In the genomic region with DNA sequence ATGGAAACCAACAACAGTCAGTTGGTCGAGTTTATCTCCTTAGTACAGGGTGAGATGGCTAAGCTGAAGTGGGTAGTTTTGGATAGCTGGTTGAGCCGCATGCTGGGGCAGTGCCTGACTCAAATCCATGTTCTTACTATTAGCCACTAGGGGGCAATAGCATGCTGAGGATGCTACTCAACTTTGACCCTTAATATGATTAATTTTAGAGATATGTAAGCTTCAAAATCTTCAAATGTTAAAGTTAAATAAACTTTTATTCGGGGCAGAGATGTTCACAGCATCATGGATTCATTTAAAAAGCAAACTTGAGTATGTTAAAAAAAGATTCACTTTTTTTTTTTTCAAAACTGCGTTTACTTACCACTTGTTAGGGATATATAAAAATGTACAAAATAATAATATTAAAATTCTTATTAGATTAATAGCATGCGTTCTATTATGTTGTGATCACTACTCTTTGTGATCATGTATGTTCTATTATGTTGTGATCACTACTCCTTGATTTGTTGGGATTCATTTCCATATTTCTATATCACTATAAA, we compare ENCODE assay signal across 8 cellular contexts. TPM values are rescaled to one million over a fixed set of nuclear protein-coding genes. Genes with fewer than 3 reads are reported as not detected.
DNase-seq lines count a peak whose midpoint lies in the region; ATAC-seq and TF ChIP-seq lines count a peak whose summit lies in the region.

No MANE protein-coding gene starts in this region.

- no peaks in the 10 kb centered on the region for H3K36me3 Mint-ChIP-seq in HFFc6 (ENCODE audit: low read depth)
- H3K36me3 Mint-ChIP-seq in activated CD4-positive, alpha-beta T cell treated with anti-CD3 and anti-CD28 coated beads, Interleukin-2, amount 10 ng/mL, durations not matched to agents 7 days and 5 days (ENCODE audit: low read depth): no peaks in the 10 kb centered on the region

- H3K9me3 ChIP-seq in cardiac muscle cell (ENCODE audit: low read depth) (no peaks in the 10 kb centered on the region), osteoblast (ENCODE audit: low read depth, low read length) (no peaks in the 10 kb centered on the region)

- ATAC-seq in Right ventricle myocardium inferior (no peak), HG03457 (IDR thresholded peaks at IDR 0.05; ENCODE audit: unreplicated experiment) (no peak)

- intact Hi-C loops in Right ventricle myocardium inferior (cut with DNase I): loop anchor here (2.0 to 10.0 kb wide), 2 partner anchors 44 to 82 kb away; a partner anchor contains a TSS

- no peak overlapping the region for H3K4me3 Mint-ChIP-seq in HFFc6
- H3K4me3 Mint-ChIP-seq in activated CD4-positive, alpha-beta T cell treated with anti-CD3 and anti-CD28 coated beads, Interleukin-2, amount 10 ng/mL, durations not matched to agents 7 days and 5 days: no peak overlapping the region

- H3K27me3 ChIP-seq in cardiac muscle cell (no peaks in the 10 kb centered on the region), osteoblast (ENCODE audit: insufficient read depth, low read length) (peaks cover 6% of the 10 kb centered on the region)

- H3K4me1 ChIP-seq in cardiac muscle cell (ENCODE audit: low read depth): no peaks in the 10 kb centered on the region
- no peaks in the 10 kb centered on the region for H3K4me1 ChIP-seq in osteoblast (ENCODE audit: insufficient read depth, low read length)

- no peaks in the 10 kb centered on the region for H4K20me1 ChIP-seq in osteoblast (ENCODE audit: insufficient read depth, low read length)

- peak overlapping the region; percentile 49 for H2AFZ ChIP-seq in osteoblast (ENCODE audit: low read length)

- H3K4me3 ChIP-seq in cardiac muscle cell (no peak overlapping the region), osteoblast (ENCODE audit: insufficient read depth, low read length) (no peak overlapping the region)

- no peaks in the 10 kb centered on the region for H3K9me3 Mint-ChIP-seq in HFFc6
- H3K9me3 Mint-ChIP-seq in activated CD4-positive, alpha-beta T cell treated with anti-CD3 and anti-CD28 coated beads, Interleukin-2, amount 10 ng/mL, durations not matched to agents 7 days and 5 days: no peaks in the 10 kb centered on the region

- no peak overlapping the region for H3K27ac ChIP-seq in cardiac muscle cell
- no peak overlapping the region for H3K27ac ChIP-seq in osteoblast (ENCODE audit: low read depth, low read length)

- CTCF ChIA-PET in activated CD4-positive, alpha-beta T cell treated with anti-CD3 and anti-CD28 coated beads, Interleukin-2, amount 10 ng/mL, durations not matched to agents 7 days and 5 days (lab: Charles Lee): interaction anchor here (0.5 to 1.1 kb wide), 4 partner anchors 31 to 293 kb away, joined by 3 read pairs; a partner anchor contains a TSS

- H3K4me2 ChIP-seq in osteoblast (ENCODE audit: insufficient read depth, low read length): peak overlapping the region; percentile 24

- no peaks in the 10 kb centered on the region for H3K79me2 ChIP-seq in osteoblast (ENCODE audit: insufficient read depth, low read length)

- no peak overlapping the region for H3K27ac Mint-ChIP-seq in HFFc6
- no peak overlapping the region for H3K27ac Mint-ChIP-seq in activated CD4-positive, alpha-beta T cell treated with anti-CD3 and anti-CD28 coated beads, Interleukin-2, amount 10 ng/mL, durations not matched to agents 7 days and 5 days

- peaks cover 7% of the 10 kb centered on the region for H3K27me3 Mint-ChIP-seq in HFFc6 (ENCODE audit: insufficient read depth)
- H3K27me3 Mint-ChIP-seq in activated CD4-positive, alpha-beta T cell treated with anti-CD3 and anti-CD28 coated beads, Interleukin-2, amount 10 ng/mL, durations not matched to agents 7 days and 5 days: peaks cover 10% of the 10 kb centered on the region

- DNase-seq in cardiac muscle cell (ENCODE audit: low read depth in 1 of 2, low spot score in 1 of 2) (peak; percentile 56 to 63), Right ventricle myocardium inferior (ENCODE audit: missing footprints) (no peak), HFFc6 (peak; percentile 47), NCI-H1694 (lab: John Stamatoyannopoulos, UW) (peak; percentile 10), fibroblast of peridontal ligament (ENCODE audit: extremely low read depth) (peak; percentile 67), osteoblast (ENCODE audit: insufficient read length, low spot score, missing footprints) (peak; percentile 78)
- peak; percentile 24 for DNase-seq in activated CD4-positive, alpha-beta T cell treated with anti-CD3 and anti-CD28 coated beads, Interleukin-2, amount 10 ng/mL, durations not matched to agents 7 days and 5 days

- H3K36me3 ChIP-seq in cardiac muscle cell (no peaks in the 10 kb centered on the region), osteoblast (ENCODE audit: insufficient read depth, low read length) (no peaks in the 10 kb centered on the region)

- H3K4me1 Mint-ChIP-seq in HFFc6 (ENCODE audit: low read depth): peaks cover 6% of the 10 kb centered on the region; the same call in 1 of the 2 replicates
- no peaks in the 10 kb centered on the region for H3K4me1 Mint-ChIP-seq in activated CD4-positive, alpha-beta T cell treated with anti-CD3 and anti-CD28 coated beads, Interleukin-2, amount 10 ng/mL, durations not matched to agents 7 days and 5 days

- POLR2A ChIA-PET in activated CD4-positive, alpha-beta T cell treated with anti-CD3 and anti-CD28 coated beads, Interleukin-2, amount 10 ng/mL, durations not matched to agents 7 days and 5 days (lab: Charles Lee): no interaction called here

- TF ChIP-seq CTCF in cardiac muscle cell (IDR thresholded peaks at IDR 0.05; ENCODE audit: low read depth, low read length) (peak; percentile 85), HFFc6 (IDR thresholded peaks at IDR 0.05) (peak; percentile 96), osteoblast (IDR thresholded peaks at IDR 0.05; ENCODE audit: extremely low read depth, low read depth, low read length) (peak; percentile 91)

RNA-seq across cellular contexts. Expression of a gene that starts 57.0 kb away (rescaled TPM):
- total RNA-seq in cardiac muscle cell: 0.74 and 1.0 TPM in 2 replicates
- polyA plus RNA-seq in cardiac muscle cell: 0.97 TPM in 1 of 2 replicates, not detected in the other
- not detected for total RNA-seq in Right ventricle myocardium inferior
- total RNA-seq in HFFc6 (2021; fragmentation: NEBNext Ultra II Directional; extraction: Animal tissue kit (Norgen Biotek cat#: 25700)): not detected
- under 1 TPM; 0.12 to 0.35 TPM for total RNA-seq in activated CD4-positive, alpha-beta T cell treated with anti-CD3 and anti-CD28 coated beads, Interleukin-2, amount 10 ng/mL, durations not matched to agents 7 days and 5 days
- total RNA-seq in osteoblast: under 0.01 and 0.59 TPM in 2 replicates
